In genomic region chr22:18512378-18512777, GRCh38 we compare ENCODE assay signal across 5 cellular contexts. TPM values are rescaled to one million over a fixed set of nuclear protein-coding genes. Genes with fewer than 3 reads are reported as not detected.
"Had no signal": no experiment of that assay in that cellular context is flagged by ENCODE, and none has a peak within 500 bp of the region (broad histone marks: within the 10 kb centered on the region; RNA-seq: fewer than 3 reads in every experiment).

No MANE protein-coding gene starts in this region.

RNA-seq across cellular contexts. Expression of gene GGTLC3, which starts 5.6 kb away (rescaled TPM):
- total RNA-seq: GM23338, H1, H9, HT-29 had no signal
- polyA plus RNA-seq: GM23338, H1, IgD-negative memory B cell had no signal

RNA-seq across cellular contexts. Expression of gene TMEM191B, which starts 15.2 kb away (rescaled TPM):
- polyA plus RNA-seq: IgD-negative memory B cell had no signal
